ENCODE assay signal across 29 cellular contexts in genomic region chr3:135487261-135487660, GRCh38.
"Had no signal": no experiment of that assay in that cellular context is flagged by ENCODE, and none has a peak within 500 bp of the region (broad histone marks: within the 10 kb centered on the region; RNA-seq: fewer than 3 reads in every experiment).

No MANE protein-coding gene starts in this region.

- H3K36me3 ChIP-seq: brain microvascular endothelial cell, heart right ventricle, left lung, lower lobe of right lung, stomach, suprapubic skin, tibial nerve had no signal

- H3K27ac Mint-ChIP-seq: activated CD4-positive, alpha-beta memory T cell treated with anti-CD3 and anti-CD28 coated beads for 36 hours; activated naive CD4-positive, alpha-beta T cell treated with anti-CD3 and anti-CD28 coated beads, Interleukin-2, amount 10 ng/mL, durations not matched to agents 7 days and 5 days; activated naive CD8-positive, alpha-beta T cell treated with anti-CD3 and anti-CD28 coated beads, Interleukin-2, amount 10 ng/mL, durations not matched to agents 7 days and 5 days; natural killer cell treated with Interleukin-12 subunit alpha and Interleukin-12 subunit beta and Interleukin-15 and Interleukin-18, amount 100 ng/mL, for 72 hours; progenitor cell of endocrine pancreas; stimulated activated naive B cell treated with anti-CD40 and anti-IgM and Interleukin-4, amounts not matched to agents 10 μg/mL and 1 μg/mL and 100 μg/mL, for 72 hours had no signal

- H3K4me3 Mint-ChIP-seq: activated CD4-positive, alpha-beta memory T cell treated with anti-CD3 and anti-CD28 coated beads for 36 hours; activated naive CD4-positive, alpha-beta T cell treated with anti-CD3 and anti-CD28 coated beads, Interleukin-2, amount 10 ng/mL, durations not matched to agents 7 days and 5 days; activated naive CD8-positive, alpha-beta T cell treated with anti-CD3 and anti-CD28 coated beads, Interleukin-2, amount 10 ng/mL, durations not matched to agents 7 days and 5 days; natural killer cell treated with Interleukin-12 subunit alpha and Interleukin-12 subunit beta and Interleukin-15 and Interleukin-18, amount 100 ng/mL, for 72 hours; stimulated activated naive B cell treated with anti-CD40 and anti-IgM and Interleukin-4, amounts not matched to agents 10 μg/mL and 1 μg/mL and 100 μg/mL, for 72 hours had no signal

- H3K4me1 ChIP-seq: heart right ventricle, left lung, lower lobe of right lung, stomach, suprapubic skin, tibial nerve had no signal

- H3K9me3 ChIP-seq: heart right ventricle, left lung, lower lobe of right lung, mucosa of descending colon, stomach, suprapubic skin, tibial nerve had no signal

- H3K27me3 Mint-ChIP-seq: activated CD4-positive, alpha-beta memory T cell treated with anti-CD3 and anti-CD28 coated beads for 36 hours; activated naive CD4-positive, alpha-beta T cell treated with anti-CD3 and anti-CD28 coated beads, Interleukin-2, amount 10 ng/mL, durations not matched to agents 7 days and 5 days; activated naive CD8-positive, alpha-beta T cell treated with anti-CD3 and anti-CD28 coated beads, Interleukin-2, amount 10 ng/mL, durations not matched to agents 7 days and 5 days; natural killer cell treated with Interleukin-12 subunit alpha and Interleukin-12 subunit beta and Interleukin-15 and Interleukin-18, amount 100 ng/mL, for 72 hours; progenitor cell of endocrine pancreas; stimulated activated naive B cell treated with anti-CD40 and anti-IgM and Interleukin-4, amounts not matched to agents 10 μg/mL and 1 μg/mL and 100 μg/mL, for 72 hours had no signal

- H3K9me3 Mint-ChIP-seq: activated CD4-positive, alpha-beta memory T cell treated with anti-CD3 and anti-CD28 coated beads for 36 hours; activated naive CD4-positive, alpha-beta T cell treated with anti-CD3 and anti-CD28 coated beads, Interleukin-2, amount 10 ng/mL, durations not matched to agents 7 days and 5 days; activated naive CD8-positive, alpha-beta T cell treated with anti-CD3 and anti-CD28 coated beads, Interleukin-2, amount 10 ng/mL, durations not matched to agents 7 days and 5 days; natural killer cell treated with Interleukin-12 subunit alpha and Interleukin-12 subunit beta and Interleukin-15 and Interleukin-18, amount 100 ng/mL, for 72 hours; stimulated activated naive B cell treated with anti-CD40 and anti-IgM and Interleukin-4, amounts not matched to agents 10 μg/mL and 1 μg/mL and 100 μg/mL, for 72 hours had no signal

- H3K27ac ChIP-seq: brain microvascular endothelial cell, coronary artery, dorsolateral prefrontal cortex, heart right ventricle, left lung, lower lobe of right lung, stomach, suprapubic skin, tibial nerve, VCaP had no signal

- H3K4me3 ChIP-seq: coronary artery, dorsolateral prefrontal cortex, heart right ventricle, left lung, lower lobe of right lung, mucosa of descending colon, smooth muscle cell, stomach, suprapubic skin, tibial nerve had no signal

- ATAC-seq: activated CD4-positive, CD25-positive, alpha-beta regulatory T cell treated with anti-CD3 and anti-CD28 coated beads, Interleukin-2, amount 50 U/mL, for 24 hours; heart right ventricle; left lung; lower lobe of right lung; mucosa of descending colon; natural killer cell treated with Interleukin-12 subunit alpha and Interleukin-12 subunit beta and Interleukin-15 and Interleukin-18, amount 100 ng/mL, for 72 hours; stimulated activated naive B cell treated with anti-CD40 and anti-IgM and Interleukin-4, amounts not matched to agents 10 μg/mL and 1 μg/mL and 100 μg/mL, for 72 hours had no signal

- DNase-seq: activated CD4-positive, alpha-beta memory T cell treated with anti-CD3 and anti-CD28 coated beads for 36 hours; activated CD4-positive, alpha-beta T cell treated with anti-CD3 and anti-CD28 coated beads for 48 hours; activated CD8-positive, alpha-beta memory T cell treated with anti-CD3 and anti-CD28 coated beads, Interleukin-2, amount 50 U/mL, for 4 hours; activated gamma-delta T cell; activated naive CD4-positive, alpha-beta T cell treated with anti-CD3 and anti-CD28 coated beads, Interleukin-2, amount 10 ng/mL, durations not matched to agents 7 days and 5 days; activated naive CD8-positive, alpha-beta T cell treated with anti-CD3 and anti-CD28 coated beads, Interleukin-2, amount 10 ng/mL, durations not matched to agents 7 days and 5 days; activated T-cell treated with anti-CD3 and anti-CD28 coated beads, Interleukin-2, amount 50 U/mL, for 1 hour; amniotic stem cell; brain microvascular endothelial cell; dorsolateral prefrontal cortex; effector memory CD4-positive, alpha-beta T cell; erythroblast; heart right ventricle; left lung; lower lobe of right lung; mucosa of descending colon; stimulated activated CD4-positive, alpha-beta T cell treated with anti-CD3 and anti-CD28 coated beads, Interleukin-15, amount 100 ng/mL, for 24 hours; stimulated activated CD4-positive, alpha-beta T cell treated with anti-CD3 and anti-CD28 coated beads, Interleukin-2, amount 100 ng/mL, for 24 hours; stimulated activated naive B cell treated with anti-CD40 and anti-IgM and Interleukin-4, amounts not matched to agents 10 μg/mL and 1 μg/mL and 100 μg/mL, for 72 hours; stomach; T-helper 9 cell had no signal

- H3K4me2 ChIP-seq: smooth muscle cell had no signal

- H3K36me3 Mint-ChIP-seq: activated CD4-positive, alpha-beta memory T cell treated with anti-CD3 and anti-CD28 coated beads for 36 hours; activated naive CD4-positive, alpha-beta T cell treated with anti-CD3 and anti-CD28 coated beads, Interleukin-2, amount 10 ng/mL, durations not matched to agents 7 days and 5 days; activated naive CD8-positive, alpha-beta T cell treated with anti-CD3 and anti-CD28 coated beads, Interleukin-2, amount 10 ng/mL, durations not matched to agents 7 days and 5 days; natural killer cell treated with Interleukin-12 subunit alpha and Interleukin-12 subunit beta and Interleukin-15 and Interleukin-18, amount 100 ng/mL, for 72 hours; stimulated activated naive B cell treated with anti-CD40 and anti-IgM and Interleukin-4, amounts not matched to agents 10 μg/mL and 1 μg/mL and 100 μg/mL, for 72 hours had no signal

- H3K4me1 Mint-ChIP-seq: activated naive CD4-positive, alpha-beta T cell treated with anti-CD3 and anti-CD28 coated beads, Interleukin-2, amount 10 ng/mL, durations not matched to agents 7 days and 5 days; activated naive CD8-positive, alpha-beta T cell treated with anti-CD3 and anti-CD28 coated beads, Interleukin-2, amount 10 ng/mL, durations not matched to agents 7 days and 5 days; stimulated activated naive B cell treated with anti-CD40 and anti-IgM and Interleukin-4, amounts not matched to agents 10 μg/mL and 1 μg/mL and 100 μg/mL, for 72 hours had no signal

- H3K27me3 ChIP-seq: brain microvascular endothelial cell, left lung, stomach, suprapubic skin, tibial nerve had no signal
